ENCODE assay signal across 1 cellular context in the genomic region with DNA sequence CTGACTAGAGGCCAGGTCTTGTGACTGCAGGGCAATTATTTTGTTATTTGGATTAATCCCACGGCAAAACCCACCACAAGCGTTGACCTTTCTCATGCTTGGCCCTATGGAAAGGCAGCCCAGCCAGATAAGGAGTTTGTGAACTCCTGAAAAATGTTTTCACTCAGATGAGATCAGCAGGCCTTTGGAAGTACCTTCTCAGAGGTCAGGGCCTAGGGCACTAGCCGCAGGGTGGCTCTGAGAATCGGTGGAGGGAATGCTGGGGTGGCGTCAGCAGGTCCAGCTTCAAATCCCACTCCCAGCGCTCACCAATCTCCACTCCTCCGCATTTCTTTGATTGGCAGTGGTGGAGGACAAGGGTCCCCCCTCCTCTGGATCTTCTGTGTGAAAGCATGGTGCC.
TF ChIP-seq lines count a peak whose summit lies in the region.

No MANE protein-coding gene starts in this region.

TF ChIP-seq in H1, 55 proteins besides CTCF, POLR2A, EP300 and RAD21 (continued from another document):
- TF ChIP-seq, protein P1, sequence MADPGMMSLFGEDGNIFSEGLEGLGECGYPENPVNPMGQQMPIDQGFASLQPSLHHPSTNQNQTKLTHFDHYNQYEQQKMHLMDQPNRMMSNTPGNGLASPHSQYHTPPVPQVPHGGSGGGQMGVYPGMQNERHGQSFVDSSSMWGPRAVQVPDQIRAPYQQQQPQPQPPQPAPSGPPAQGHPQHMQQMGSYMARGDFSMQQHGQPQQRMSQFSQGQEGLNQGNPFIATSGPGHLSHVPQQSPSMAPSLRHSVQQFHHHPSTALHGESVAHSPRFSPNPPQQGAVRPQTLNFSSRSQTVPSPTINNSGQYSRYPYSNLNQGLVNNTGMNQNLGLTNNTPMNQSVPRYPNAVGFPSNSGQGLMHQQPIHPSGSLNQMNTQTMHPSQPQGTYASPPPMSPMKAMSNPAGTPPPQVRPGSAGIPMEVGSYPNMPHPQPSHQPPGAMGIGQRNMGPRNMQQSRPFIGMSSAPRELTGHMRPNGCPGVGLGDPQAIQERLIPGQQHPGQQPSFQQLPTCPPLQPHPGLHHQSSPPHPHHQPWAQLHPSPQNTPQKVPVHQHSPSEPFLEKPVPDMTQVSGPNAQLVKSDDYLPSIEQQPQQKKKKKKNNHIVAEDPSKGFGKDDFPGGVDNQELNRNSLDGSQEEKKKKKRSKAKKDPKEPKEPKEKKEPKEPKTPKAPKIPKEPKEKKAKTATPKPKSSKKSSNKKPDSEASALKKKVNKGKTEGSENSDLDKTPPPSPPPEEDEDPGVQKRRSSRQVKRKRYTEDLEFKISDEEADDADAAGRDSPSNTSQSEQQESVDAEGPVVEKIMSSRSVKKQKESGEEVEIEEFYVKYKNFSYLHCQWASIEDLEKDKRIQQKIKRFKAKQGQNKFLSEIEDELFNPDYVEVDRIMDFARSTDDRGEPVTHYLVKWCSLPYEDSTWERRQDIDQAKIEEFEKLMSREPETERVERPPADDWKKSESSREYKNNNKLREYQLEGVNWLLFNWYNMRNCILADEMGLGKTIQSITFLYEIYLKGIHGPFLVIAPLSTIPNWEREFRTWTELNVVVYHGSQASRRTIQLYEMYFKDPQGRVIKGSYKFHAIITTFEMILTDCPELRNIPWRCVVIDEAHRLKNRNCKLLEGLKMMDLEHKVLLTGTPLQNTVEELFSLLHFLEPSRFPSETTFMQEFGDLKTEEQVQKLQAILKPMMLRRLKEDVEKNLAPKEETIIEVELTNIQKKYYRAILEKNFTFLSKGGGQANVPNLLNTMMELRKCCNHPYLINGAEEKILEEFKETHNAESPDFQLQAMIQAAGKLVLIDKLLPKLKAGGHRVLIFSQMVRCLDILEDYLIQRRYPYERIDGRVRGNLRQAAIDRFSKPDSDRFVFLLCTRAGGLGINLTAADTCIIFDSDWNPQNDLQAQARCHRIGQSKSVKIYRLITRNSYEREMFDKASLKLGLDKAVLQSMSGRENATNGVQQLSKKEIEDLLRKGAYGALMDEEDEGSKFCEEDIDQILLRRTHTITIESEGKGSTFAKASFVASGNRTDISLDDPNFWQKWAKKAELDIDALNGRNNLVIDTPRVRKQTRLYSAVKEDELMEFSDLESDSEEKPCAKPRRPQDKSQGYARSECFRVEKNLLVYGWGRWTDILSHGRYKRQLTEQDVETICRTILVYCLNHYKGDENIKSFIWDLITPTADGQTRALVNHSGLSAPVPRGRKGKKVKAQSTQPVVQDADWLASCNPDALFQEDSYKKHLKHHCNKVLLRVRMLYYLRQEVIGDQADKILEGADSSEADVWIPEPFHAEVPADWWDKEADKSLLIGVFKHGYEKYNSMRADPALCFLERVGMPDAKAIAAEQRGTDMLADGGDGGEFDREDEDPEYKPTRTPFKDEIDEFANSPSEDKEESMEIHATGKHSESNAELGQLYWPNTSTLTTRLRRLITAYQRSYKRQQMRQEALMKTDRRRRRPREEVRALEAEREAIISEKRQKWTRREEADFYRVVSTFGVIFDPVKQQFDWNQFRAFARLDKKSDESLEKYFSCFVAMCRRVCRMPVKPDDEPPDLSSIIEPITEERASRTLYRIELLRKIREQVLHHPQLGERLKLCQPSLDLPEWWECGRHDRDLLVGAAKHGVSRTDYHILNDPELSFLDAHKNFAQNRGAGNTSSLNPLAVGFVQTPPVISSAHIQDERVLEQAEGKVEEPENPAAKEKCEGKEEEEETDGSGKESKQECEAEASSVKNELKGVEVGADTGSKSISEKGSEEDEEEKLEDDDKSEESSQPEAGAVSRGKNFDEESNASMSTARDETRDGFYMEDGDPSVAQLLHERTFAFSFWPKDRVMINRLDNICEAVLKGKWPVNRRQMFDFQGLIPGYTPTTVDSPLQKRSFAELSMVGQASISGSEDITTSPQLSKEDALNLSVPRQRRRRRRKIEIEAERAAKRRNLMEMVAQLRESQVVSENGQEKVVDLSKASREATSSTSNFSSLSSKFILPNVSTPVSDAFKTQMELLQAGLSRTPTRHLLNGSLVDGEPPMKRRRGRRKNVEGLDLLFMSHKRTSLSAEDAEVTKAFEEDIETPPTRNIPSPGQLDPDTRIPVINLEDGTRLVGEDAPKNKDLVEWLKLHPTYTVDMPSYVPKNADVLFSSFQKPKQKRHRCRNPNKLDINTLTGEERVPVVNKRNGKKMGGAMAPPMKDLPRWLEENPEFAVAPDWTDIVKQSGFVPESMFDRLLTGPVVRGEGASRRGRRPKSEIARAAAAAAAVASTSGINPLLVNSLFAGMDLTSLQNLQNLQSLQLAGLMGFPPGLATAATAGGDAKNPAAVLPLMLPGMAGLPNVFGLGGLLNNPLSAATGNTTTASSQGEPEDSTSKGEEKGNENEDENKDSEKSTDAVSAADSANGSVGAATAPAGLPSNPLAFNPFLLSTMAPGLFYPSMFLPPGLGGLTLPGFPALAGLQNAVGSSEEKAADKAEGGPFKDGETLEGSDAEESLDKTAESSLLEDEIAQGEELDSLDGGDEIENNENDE (IDR thresholded peaks at IDR 0.05; ENCODE audit: insufficient replicate concordance, low read length): no peak
- TF ChIP-seq RBBP5 (IDR thresholded peaks at IDR 0.05; ENCODE audit: borderline replicate concordance, low read depth, low read length) (no peak), RXRA (IDR thresholded peaks at IDR 0.05; ENCODE audit: insufficient read depth, low read depth, low read length) (no peak), SRF (IDR thresholded peaks at IDR 0.05; ENCODE audit: low read depth, low read length) (no peak)
